ENCODE assay signal across 8 cellular contexts in the genomic region with DNA sequence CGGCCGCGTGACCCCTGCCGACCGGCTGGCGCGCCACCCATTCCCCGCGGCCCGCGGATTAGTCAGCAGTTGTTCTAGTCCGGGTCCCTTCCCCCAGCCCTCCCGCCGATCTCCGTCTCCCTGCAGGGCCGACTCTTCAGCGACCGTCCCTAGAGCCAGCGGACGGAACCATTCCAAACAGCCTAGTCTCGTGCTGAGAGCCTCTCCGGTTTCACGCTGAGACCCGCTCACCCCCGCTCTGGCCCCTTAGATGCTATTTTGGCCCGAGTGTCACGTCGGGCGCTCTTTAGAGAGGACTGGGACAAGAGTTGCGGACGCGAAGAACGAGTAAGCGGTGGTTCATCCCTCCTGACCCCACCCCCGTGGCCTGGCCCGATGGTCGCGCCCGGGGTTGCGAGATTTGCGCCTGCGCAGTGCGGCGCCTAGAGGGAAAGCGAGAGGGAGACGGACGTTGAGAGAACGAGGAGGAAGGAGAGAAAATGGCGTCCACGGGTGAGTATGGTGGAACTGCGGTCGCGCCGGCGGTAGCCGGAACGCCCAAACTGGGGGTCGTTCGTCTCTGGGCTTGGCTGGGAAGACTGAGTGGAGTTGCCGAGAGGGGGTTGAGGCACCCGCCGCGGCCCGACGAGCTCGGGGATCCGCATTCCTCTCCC. TPM values are rescaled to one million over a fixed set of nuclear protein-coding genes. Genes with fewer than 3 reads are reported as not detected.
A peak's percentile ranks its signal among the peaks of the same experiment; 100 is the strongest.
DNase-seq lines count a peak whose midpoint lies in the region; ATAC-seq, FAIRE-seq and TF ChIP-seq lines count a peak whose summit lies in the region.

A gene with protein sequence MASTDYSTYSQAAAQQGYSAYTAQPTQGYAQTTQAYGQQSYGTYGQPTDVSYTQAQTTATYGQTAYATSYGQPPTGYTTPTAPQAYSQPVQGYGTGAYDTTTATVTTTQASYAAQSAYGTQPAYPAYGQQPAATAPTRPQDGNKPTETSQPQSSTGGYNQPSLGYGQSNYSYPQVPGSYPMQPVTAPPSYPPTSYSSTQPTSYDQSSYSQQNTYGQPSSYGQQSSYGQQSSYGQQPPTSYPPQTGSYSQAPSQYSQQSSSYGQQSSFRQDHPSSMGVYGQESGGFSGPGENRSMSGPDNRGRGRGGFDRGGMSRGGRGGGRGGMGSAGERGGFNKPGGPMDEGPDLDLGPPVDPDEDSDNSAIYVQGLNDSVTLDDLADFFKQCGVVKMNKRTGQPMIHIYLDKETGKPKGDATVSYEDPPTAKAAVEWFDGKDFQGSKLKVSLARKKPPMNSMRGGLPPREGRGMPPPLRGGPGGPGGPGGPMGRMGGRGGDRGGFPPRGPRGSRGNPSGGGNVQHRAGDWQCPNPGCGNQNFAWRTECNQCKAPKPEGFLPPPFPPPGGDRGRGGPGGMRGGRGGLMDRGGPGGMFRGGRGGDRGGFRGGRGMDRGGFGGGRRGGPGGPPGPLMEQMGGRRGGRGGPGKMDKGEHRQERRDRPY (plus strand): TSS at position 411 of the 653 bp plus-strand sequence. CDS start 69 bp downstream, at position 480.
A gene (minus strand): TSS at position 124 of the 653 bp plus-strand sequence. CDS start 2,355 bp downstream, outside the sequence.

- no peaks in the 10 kb centered on the region for H3K9me2 ChIP-seq in Karpas-422 (replicated peaks; ENCODE audit: insufficient read depth, low read length)

- H3K9me3 ChIP-seq in Karpas-422 (ENCODE audit: low read length) (no peaks in the 10 kb centered on the region), esophagus squamous epithelium (no peaks in the 10 kb centered on the region)

- peak in 1 of 6 experiments; percentile 8 for TF ChIP-seq CTCF in esophagus squamous epithelium (IDR thresholded peaks at IDR 0.05)

- peak within 1 kb of the TSS; percentile 90 for H3K4me2 ChIP-seq in Karpas-422 (ENCODE audit: low read depth, low read length, poor library complexity, severe bottlenecking)

- H3K27me3 Mint-ChIP-seq in activated T-cell treated with anti-CD3 and anti-CD28 coated beads, Interleukin-2, amount 50 U/mL, for 72 hours (ENCODE audit: low read depth): no peaks in the 10 kb centered on the region

- H4K20me1 ChIP-seq in Karpas-422 (ENCODE audit: insufficient read depth, low read depth, low read length): peaks cover 41% of the 10 kb centered on the region

- H3K9ac ChIP-seq in Karpas-422 (ENCODE audit: low read length): peak within 1 kb of the TSS; percentile 98

- 0% methylated on average over 24 to 44 of the region's 67 CpGs for WGBS in esophagus squamous epithelium, 2 donors

- DNase-seq in DMS79 (lab: John Stamatoyannopoulos, UW): peak; percentile 51
- peak; percentile 98 for DNase-seq in Karpas-422
- DNase-seq in RCC 7860 (ENCODE audit: low spot score): peak; percentile 91
- DNase-seq in activated T-cell treated with anti-CD3 and anti-CD28 coated beads, Interleukin-2, amount 50 U/mL, for 72 hours: peak; percentile 96 to 99
- peak; percentile 74 for DNase-seq in esophagus squamous epithelium (lab: John Stamatoyannopoulos, UW)
- peak; percentile 99 for DNase-seq in myocyte (ENCODE audit: low read depth)
- peak; percentile 90 to 91 for DNase-seq in stimulated activated CD8-positive, alpha-beta memory T cell treated with anti-CD3 and anti-CD28 coated beads, Interleukin-7, amount 100 ng/mL, for 4 hours (ENCODE audit: low read depth in 2 of 2)

- H3K4me1 Mint-ChIP-seq in activated T-cell treated with anti-CD3 and anti-CD28 coated beads, Interleukin-2, amount 50 U/mL, for 72 hours (ENCODE audit: low read depth): peaks cover 54% of the 10 kb centered on the region

- peak in 2 of 4 donors; percentile 69 to 93 for TF ChIP-seq POLR2A in esophagus squamous epithelium (IDR thresholded peaks at IDR 0.05)

- H3K27ac Mint-ChIP-seq in activated T-cell treated with anti-CD3 and anti-CD28 coated beads, Interleukin-2, amount 50 U/mL, for 72 hours: peak within 1 kb of the TSS; percentile 98

- H3K4me3 Mint-ChIP-seq in activated T-cell treated with anti-CD3 and anti-CD28 coated beads, Interleukin-2, amount 50 U/mL, for 72 hours: peak within 1 kb of the TSS; percentile 81 to 98

- H3K36me3 Mint-ChIP-seq in activated T-cell treated with anti-CD3 and anti-CD28 coated beads, Interleukin-2, amount 50 U/mL, for 72 hours (ENCODE audit: insufficient read depth in 2 of 2): peaks cover 13 to 28% of the 10 kb centered on the region in 2 donors

- H3K9me3 Mint-ChIP-seq in activated T-cell treated with anti-CD3 and anti-CD28 coated beads, Interleukin-2, amount 50 U/mL, for 72 hours: no peaks in the 10 kb centered on the region

- H3K27ac ChIP-seq in Karpas-422 (ENCODE audit: low read length) (peak within 1 kb of the TSS; percentile 91), esophagus squamous epithelium (peak within 1 kb of the TSS; percentile 97 to 99 (median 99))

- ATAC-seq in GM21825 (IDR thresholded peaks at IDR 0.05; ENCODE audit: unreplicated experiment): peak; percentile 59
- ATAC-seq in activated T-cell treated with anti-CD3 and anti-CD28 coated beads, Interleukin-2, amount 50 U/mL, for 72 hours (replicated peaks in 1 of 2): peak; percentile 92 to 93

- H3K4me3 ChIP-seq in Karpas-422 (ENCODE audit: low read length) (peak within 1 kb of the TSS; percentile 93), esophagus squamous epithelium (peak within 1 kb of the TSS; percentile 79 to 97 (median 88))

- no peak for FAIRE-seq in RCC 7860 (lab: Jason Lieb, UNC)

- H3K4me1 ChIP-seq in Karpas-422 (ENCODE audit: low read length) (peaks cover 38% of the 10 kb centered on the region), esophagus squamous epithelium (peaks cover 15 to 64% (median 37%) of the 10 kb centered on the region in 3 donors)

- H3K79me2 ChIP-seq in Karpas-422 (ENCODE audit: low read length): peaks cover 71% of the 10 kb centered on the region

- H3K36me3 ChIP-seq in Karpas-422 (ENCODE audit: insufficient read depth, low read length) (peaks cover 40% of the 10 kb centered on the region), esophagus squamous epithelium (peaks cover 5 to 48% (median 9%) of the 10 kb centered on the region in 3 donors)

- peak within 1 kb of the TSS; percentile 99; the same call in 1 of the 2 replicates for H2AFZ ChIP-seq in Karpas-422 (ENCODE audit: low read length)

- H3K27me3 ChIP-seq in Karpas-422 (ENCODE audit: low read length) (no peaks in the 10 kb centered on the region), esophagus squamous epithelium (no peaks in the 10 kb centered on the region)

- intact Hi-C loops in esophagus squamous epithelium (cut with DNase I): no loop called here

RNA-seq across cellular contexts. Expression of the first gene that starts in this region (rescaled TPM):
- 281 and 309 TPM in 2 replicates for total RNA-seq in Karpas-422 (2014; rRNA removed; shearing (Covaris generic); ENCODE audit: low replicate concordance)
- 100 to 1,000 TPM; 279 to 285 TPM for total RNA-seq in activated T-cell treated with anti-CD3 and anti-CD28 coated beads, Interleukin-2, amount 50 U/mL, for 72 hours
- total RNA-seq in esophagus squamous epithelium: 100 to 1,000 TPM; 124 to 217 (median 174) TPM
- total RNA-seq in myocyte: 232 and 242 TPM in 2 replicates
- polyA plus RNA-seq in myocyte (2012): 185 TPM

RNA-seq across cellular contexts. Expression of the second gene that starts in this region (rescaled TPM):
- total RNA-seq in Karpas-422 (2014; rRNA removed; shearing (Covaris generic); ENCODE audit: low replicate concordance): 8.8 and 29.7 TPM in 2 replicates
- total RNA-seq in activated T-cell treated with anti-CD3 and anti-CD28 coated beads, Interleukin-2, amount 50 U/mL, for 72 hours: 10 to 100 TPM; 22.4 to 29.4 TPM
- 10 to 100 TPM; 14.3 to 28.2 (median 20.1) TPM for total RNA-seq in esophagus squamous epithelium
- total RNA-seq in myocyte: 47.7 and 48.4 TPM in 2 replicates
- 37.0 TPM for polyA plus RNA-seq in myocyte (2012)

Comparison
In these comparisons a context has a peak if more than half of its experiments do, and no peak if none do; other contexts are left out.
1. Peak in every context shown above with its lines: DNase-seq, ATAC-seq, H3K4me3 ChIP-seq and H3K27ac ChIP-seq.